In the genomic region with DNA sequence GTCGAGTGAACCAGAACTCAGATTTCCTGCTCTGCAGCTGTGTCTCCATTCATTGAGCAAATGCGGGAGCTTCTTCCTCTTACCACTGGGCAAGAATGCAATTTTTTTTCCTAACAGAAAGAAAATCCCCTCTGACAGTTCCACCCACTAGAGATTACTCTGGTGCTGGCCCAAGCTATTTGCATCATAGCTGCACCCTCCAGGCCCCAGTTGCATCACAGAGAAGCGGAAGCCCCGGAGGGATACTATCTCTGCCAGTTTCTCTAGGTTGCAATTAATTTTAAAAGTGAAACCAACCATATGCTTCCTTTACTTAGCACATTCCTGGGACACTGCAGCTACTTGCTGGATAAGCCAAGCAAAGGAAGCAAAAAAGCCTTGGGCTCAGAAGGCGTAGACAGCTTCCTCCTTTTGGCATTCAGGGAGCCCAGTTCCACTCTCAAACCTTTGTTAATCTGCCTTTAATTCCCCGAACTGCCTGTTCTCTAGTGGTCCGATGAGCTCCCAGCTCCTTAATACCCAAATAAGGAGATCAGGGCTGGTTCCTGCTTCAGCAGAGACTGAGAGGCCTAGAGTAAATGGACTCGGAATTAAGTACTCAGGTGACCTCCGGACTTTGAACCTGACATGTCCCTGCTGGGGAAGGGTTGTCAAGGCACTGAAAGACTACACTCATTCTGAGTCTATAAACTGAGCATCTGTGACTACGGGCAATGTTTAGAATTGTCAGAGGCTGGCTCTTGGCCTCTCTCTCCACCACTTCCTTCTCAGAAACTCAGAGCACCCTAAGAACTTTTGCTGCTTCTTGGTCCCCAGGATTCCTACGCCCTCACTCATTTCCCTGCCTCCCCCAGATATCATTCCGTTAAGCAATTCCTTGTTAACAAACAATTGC, we compare ENCODE assay signal across 8 cellular contexts.
A peak's percentile ranks its signal among the peaks of the same experiment; 100 is the strongest.
DNase-seq lines count a peak whose midpoint lies in the region; ATAC-seq, FAIRE-seq and TF ChIP-seq lines count a peak whose summit lies in the region.

No MANE protein-coding gene starts in this region.

- H3K27ac ChIP-seq in GM23338 (ENCODE audit: low read depth) (peak overlapping the region; percentile 82), PC-3 (ENCODE audit: low read length) (no peak overlapping the region), endothelial cell of umbilical vein (ENCODE audit: insufficient read depth, low read depth, low read length) (peak overlapping the region; percentile 1), thyroid gland (peak overlapping the region; percentile 47 to 71 (median 67))

- no peak overlapping the region; the same call in 2 of the 3 replicates for H3K4me3 Mint-ChIP-seq in GM23338

- intact Hi-C loops in PC-3 (cut with micrococcal nuclease) (no loop called here), endothelial cell of umbilical vein (cut with micrococcal nuclease) (loop anchor here (1.0 to 5.0 kb wide), 3 partner anchors 72 to 376 kb away; no protein-coding TSS in a partner anchor), thyroid gland (cut with DNase I) (no loop called here)

- peaks cover 7% of the 10 kb centered on the region; the same call in 1 of the 2 replicates for H3K9me2 ChIP-seq in GM23338 (ENCODE audit: insufficient read depth)
- peaks cover 4% of the 10 kb centered on the region; the same call in 1 of the 2 replicates for H3K9me2 ChIP-seq in PC-3 (replicated peaks; ENCODE audit: low read length)

- peak overlapping the region; percentile 54 for H3K4me2 ChIP-seq in GM23338
- H3K4me2 ChIP-seq in PC-3 (ENCODE audit: low read length): 0 out of 2 replicates have a peak overlapping the region, but pooled peaks have one; percentile 0
- peak overlapping the region; percentile 64 for H3K4me2 ChIP-seq in endothelial cell of umbilical vein (ENCODE audit: insufficient read depth, low read length)

- H3K4me3 ChIP-seq in GM23338: peak overlapping the region; percentile 23; the same call in 1 of the 2 replicates
- no peak overlapping the region for H3K4me3 ChIP-seq in PC-3 (ENCODE audit: low read length)
- H3K4me3 ChIP-seq in endothelial cell of umbilical vein (replicated peaks in 1 of 3; ENCODE audit: insufficient read depth in 1 of 3, low read depth in 1 of 3, low read length in 3 of 3): peak overlapping the region in 2 of 3 experiments; percentile 6 to 52
- no peak overlapping the region for H3K4me3 ChIP-seq in thyroid gland (replicated peaks in 1 of 3)

- CTCF ChIA-PET in PC-3 (lab: Charles Lee): no interaction called here
- CTCF ChIA-PET in endothelial cell of umbilical vein (lab: Charles Lee): interaction anchor here (0.8 to 1.6 kb wide), 9 partner anchors 9 to 297 kb away, joined by 3 to 7 read pairs (median 4); no protein-coding TSS in a partner anchor

- H4K20me1 ChIP-seq in GM23338 (replicated peaks; ENCODE audit: insufficient read depth) (no peaks in the 10 kb centered on the region), PC-3 (ENCODE audit: low read length) (no peaks in the 10 kb centered on the region), endothelial cell of umbilical vein (replicated peaks; ENCODE audit: control insufficient read depth, extremely low read depth, insufficient read depth, low read length) (no peaks in the 10 kb centered on the region)

- H3K9me3 ChIP-seq in PC-3 (ENCODE audit: low read length) (no peaks in the 10 kb centered on the region), endothelial cell of umbilical vein (replicated peaks; ENCODE audit: control insufficient read depth, insufficient read depth, low read length) (no peaks in the 10 kb centered on the region), thyroid gland (no peaks in the 10 kb centered on the region)

- dilution Hi-C loops in endothelial cell of umbilical vein (cut with MboI; ENCODE audit: extremely low pct_ligation_motif_present, low sequenced_read_pairs): no loop called here

- no peaks in the 10 kb centered on the region for H3K9me3 Mint-ChIP-seq in GM23338

- H3K9ac ChIP-seq in PC-3 (ENCODE audit: low read length): no peak overlapping the region
- peak overlapping the region; percentile 53 for H3K9ac ChIP-seq in endothelial cell of umbilical vein (replicated peaks; ENCODE audit: extremely low read depth, insufficient read depth, low read length)

- peak; percentile 24 for FAIRE-seq in endothelial cell of umbilical vein (lab: Jason Lieb, UNC)

- DNase-seq in GM23338 (ENCODE audit: low spot score): peak; percentile 61
- no peak for DNase-seq in PC-3
- peak; percentile 65 for DNase-seq in endothelial cell of umbilical vein (ENCODE audit: low read depth, low spot score)
- DNase-seq in medulla oblongata (ENCODE audit: extremely low spot score): peak; percentile 84
- peak; percentile 28 to 41 for DNase-seq in thyroid gland
- no peak for DNase-seq in stimulated activated CD4-positive, alpha-beta T cell treated with anti-CD3 and anti-CD28 coated beads, Interleukin-4, amount 100 ng/mL, for 4 hours

- WGBS in thyroid gland, 2 donors: 36 to 39% methylated on average over 12 of the region's 12 CpGs

- H3K27me3 Mint-ChIP-seq in GM23338 (ENCODE audit: insufficient read depth, low read depth, poor library complexity): peaks cover 11% of the 10 kb centered on the region

- no peaks in the 10 kb centered on the region for H3K9me1 ChIP-seq in endothelial cell of umbilical vein (replicated peaks; ENCODE audit: control insufficient read depth, extremely low read depth, insufficient read depth, low read length)

- H3K36me3 ChIP-seq in GM23338 (ENCODE audit: insufficient read depth) (no peaks in the 10 kb centered on the region), PC-3 (ENCODE audit: low read depth, low read length) (no peaks in the 10 kb centered on the region), endothelial cell of umbilical vein (ENCODE audit: control insufficient read depth in 2 of 2, extremely low read depth in 1 of 2, insufficient read depth in 2 of 2, low read length in 2 of 2) (no peaks in the 10 kb centered on the region), thyroid gland (no peaks in the 10 kb centered on the region)

- ATAC-seq in GM23338: peak; percentile 87
- ATAC-seq in PC-3: peak; percentile 53; the same call in 1 of the 2 replicates
- ATAC-seq in GM21529 (IDR thresholded peaks at IDR 0.05; ENCODE audit: unreplicated experiment): no peak
- no peak for ATAC-seq in GM21723 (IDR thresholded peaks at IDR 0.05; ENCODE audit: unreplicated experiment)

- peak overlapping the region; percentile 93 for H3K27ac Mint-ChIP-seq in GM23338

- TF ChIP-seq POLR2A in endothelial cell of umbilical vein (IDR thresholded peaks at IDR 0.05; ENCODE audit: low read depth, low read length) (no peak), thyroid gland (IDR thresholded peaks at IDR 0.05) (no peak)

- H2AFZ ChIP-seq in GM23338 (peak overlapping the region; percentile 39; the same call in 1 of the 2 replicates), PC-3 (ENCODE audit: low read length) (peak overlapping the region; percentile 21), endothelial cell of umbilical vein (ENCODE audit: low read depth, low read length) (peak overlapping the region; percentile 81)

- H3K4me1 ChIP-seq in GM23338 (ENCODE audit: insufficient read depth) (peaks cover 11% of the 10 kb centered on the region; the same call in 1 of the 2 replicates), PC-3 (ENCODE audit: insufficient read depth, low read length) (no peaks in the 10 kb centered on the region), endothelial cell of umbilical vein (ENCODE audit: control insufficient read depth, extremely low read depth, insufficient read depth, low read length) (peaks cover 18% of the 10 kb centered on the region), thyroid gland (peaks cover 13 to 17% of the 10 kb centered on the region in 2 donors)

- no peak for TF ChIP-seq CTCF in GM23338 (conservative IDR thresholded peaks at IDR 0.05; ENCODE audit: low read depth in 2 of 2)
- TF ChIP-seq CTCF in PC-3 (conservative IDR thresholded peaks at IDR 0.05; ENCODE audit: low read depth, low read length): no peak
- no peak for TF ChIP-seq CTCF in endothelial cell of umbilical vein (IDR thresholded peaks at IDR 0.05; ENCODE audit: extremely low read depth in 1 of 2, insufficient read depth in 1 of 2, low read depth in 1 of 2, low read length in 2 of 2)
- TF ChIP-seq CTCF in thyroid gland (IDR thresholded peaks at IDR 0.05): no peak

- no TSS peak for BruUV-seq in PC-3 (replicated peaks; lab: Mats Ljungman, UMichigan)
- BruUV-seq in endothelial cell of umbilical vein (replicated peaks; lab: Mats Ljungman, UMichigan): no TSS peak

- POLR2A ChIA-PET in PC-3 (lab: Charles Lee; ENCODE audit: unreplicated experiment) (no interaction called here), endothelial cell of umbilical vein (lab: Charles Lee) (no interaction called here)

- H3K27me3 ChIP-seq in GM23338 (ENCODE audit: insufficient read depth) (no peaks in the 10 kb centered on the region), PC-3 (ENCODE audit: low read length) (no peaks in the 10 kb centered on the region), endothelial cell of umbilical vein (ENCODE audit: control insufficient read depth in 2 of 2, insufficient read depth in 2 of 2, low read length in 2 of 2) (no peaks in the 10 kb centered on the region), thyroid gland (no peaks in the 10 kb centered on the region)

- H3K79me2 ChIP-seq in GM23338 (replicated peaks; ENCODE audit: insufficient read depth): no peaks in the 10 kb centered on the region
- H3K79me2 ChIP-seq in PC-3 (ENCODE audit: low read length): no peaks in the 10 kb centered on the region
- H3K79me2 ChIP-seq in endothelial cell of umbilical vein (ENCODE audit: control insufficient read depth, insufficient read depth, low read length): no peaks in the 10 kb centered on the region

- H3F3A ChIP-seq in GM23338 (replicated peaks; ENCODE audit: low read depth) (no peaks in the 10 kb centered on the region), PC-3 (ENCODE audit: low read length, unreplicated experiment) (no peaks in the 10 kb centered on the region)

- H3K36me3 Mint-ChIP-seq in GM23338 (ENCODE audit: low read depth): no peaks in the 10 kb centered on the region

- peaks cover 24% of the 10 kb centered on the region for H3K4me1 Mint-ChIP-seq in GM23338

TF ChIP-seq in GM23338, 12 proteins besides CTCF, POLR2A, EP300 and RAD21:
- TF ChIP-seq JUNB (IDR thresholded peaks at IDR 0.05; ENCODE audit: unreplicated experiment) (no peak), ZNF114 (CRISPR knock-in tag; IDR thresholded peaks at IDR 0.05) (0 out of 2 replicates have a peak, but pooled peaks have one; percentile 18)

TF ChIP-seq in endothelial cell of umbilical vein, 7 proteins besides CTCF, POLR2A, EP300 and RAD21 (continues in another document):
- no peak for TF ChIP-seq JUN (IDR thresholded peaks at IDR 0.05; ENCODE audit: borderline replicate concordance, insufficient read depth, insufficient read length, low read depth)
- no peak for TF ChIP-seq MAX (IDR thresholded peaks at IDR 0.05; ENCODE audit: insufficient read depth, insufficient read length)
- TF ChIP-seq FOS (IDR thresholded peaks at IDR 0.05; ENCODE audit: borderline replicate concordance, insufficient read depth, low read length): no peak
- TF ChIP-seq GATA2 (IDR thresholded peaks at IDR 0.05; ENCODE audit: insufficient read depth, insufficient read length, low read depth, low read length): no peak
- TF ChIP-seq EZH2 (IDR thresholded peaks at IDR 0.05; ENCODE audit: borderline replicate concordance, low read depth, low read length, severe bottlenecking): no peak

Comparison
In these comparisons a context has a peak if more than half of its experiments do, and no peak if none do; other contexts are left out.
1. ATAC-seq: peak in GM23338 (single experiment) and PC-3 (single experiment); none in GM21529 (single experiment) and GM21723 (single experiment).
2. DNase-seq: peak in GM23338 (single experiment), endothelial cell of umbilical vein (single experiment), medulla oblongata (single experiment) and thyroid gland (2 of 2); none in PC-3 (single experiment) and stimulated activated CD4-positive, alpha-beta T cell treated with anti-CD3 and anti-CD28 coated beads, Interleukin-4, amount 100 ng/mL, for 4 hours (0 of 2).
3. H2AFZ ChIP-seq: peak in every context shown above with its lines; median percentile 81 in endothelial cell of umbilical vein; 39 in GM23338; 21 in PC-3.
4. H3K4me2 ChIP-seq: peak in every context shown above with its lines; median percentile 64 in endothelial cell of umbilical vein; 54 in GM23338; 0 in PC-3.
5. H3K4me3 ChIP-seq: peak in GM23338 (single experiment) and endothelial cell of umbilical vein (2 of 3); none in PC-3 (single experiment) and thyroid gland (0 of 3).